ENCODE assay signal across 10 cellular contexts in the genomic region with DNA sequence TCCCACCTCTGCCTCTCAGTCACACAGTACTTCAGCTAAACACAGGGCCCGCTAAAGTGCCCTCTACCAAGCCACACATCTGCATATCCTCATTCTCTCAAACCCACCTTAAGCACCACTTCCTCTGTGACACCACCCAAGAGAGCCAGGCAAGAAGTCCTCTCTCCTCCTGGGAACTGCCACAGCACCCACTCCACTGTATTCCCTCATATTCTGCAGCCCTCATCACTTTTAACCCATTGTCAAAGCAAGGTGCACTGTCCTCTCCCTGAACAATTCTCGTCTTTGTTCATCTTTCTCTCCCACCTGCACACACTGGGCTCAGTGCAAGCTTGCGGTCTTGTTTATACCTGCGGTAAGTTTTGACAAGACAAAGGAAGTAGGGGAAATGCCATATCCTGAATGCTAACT. TPM values are rescaled to one million over a fixed set of nuclear protein-coding genes. Genes with fewer than 3 reads are reported as not detected.
DNase-seq lines count a peak whose midpoint lies in the region; ATAC-seq and TF ChIP-seq lines count a peak whose summit lies in the region.
"Had no signal": no experiment of that assay in that cellular context is flagged by ENCODE, and none has a peak within 500 bp of the region (broad histone marks: within the 10 kb centered on the region; RNA-seq: fewer than 3 reads in every experiment).

No MANE protein-coding gene starts in this region.

- no peaks in the 10 kb centered on the region for H3K36me3 Mint-ChIP-seq in CD8-positive, alpha-beta T cell
- H3K36me3 Mint-ChIP-seq in activated T-cell treated with anti-CD3 and anti-CD28 coated beads, Interleukin-2, amount 50 U/mL, for 72 hours (ENCODE audit: insufficient read depth in 2 of 2): no peaks in the 10 kb centered on the region
- peaks cover 12% of the 10 kb centered on the region for H3K36me3 Mint-ChIP-seq in type B pancreatic cell

- peak overlapping the region; percentile 74 for H3K4me3 Mint-ChIP-seq in CD8-positive, alpha-beta T cell
- peak overlapping the region; percentile 30 to 32 for H3K4me3 Mint-ChIP-seq in activated T-cell treated with anti-CD3 and anti-CD28 coated beads, Interleukin-2, amount 50 U/mL, for 72 hours
- no peak overlapping the region for H3K4me3 Mint-ChIP-seq in type B pancreatic cell

- H3K4me3 ChIP-seq in CD8-positive, alpha-beta T cell (ENCODE audit: low read depth, low read length): peak overlapping the region; percentile 7
- H3K4me3 ChIP-seq in right atrium auricular region: no peak overlapping the region
- H3K4me3 ChIP-seq in effector memory CD4-positive, alpha-beta T cell (ENCODE audit: insufficient read depth, low read depth, low read length, poor library complexity, severe bottlenecking): no peak overlapping the region

- H3K9me3 ChIP-seq in CD8-positive, alpha-beta T cell (ENCODE audit: low read length): no peaks in the 10 kb centered on the region
- H3K9me3 ChIP-seq in right atrium auricular region: no peaks in the 10 kb centered on the region
- no peaks in the 10 kb centered on the region for H3K9me3 ChIP-seq in effector memory CD4-positive, alpha-beta T cell (ENCODE audit: control insufficient read depth, low read length)

- H3K27ac Mint-ChIP-seq in CD8-positive, alpha-beta T cell: peak overlapping the region; percentile 87
- no peak overlapping the region for H3K27ac Mint-ChIP-seq in activated T-cell treated with anti-CD3 and anti-CD28 coated beads, Interleukin-2, amount 50 U/mL, for 72 hours
- no peak overlapping the region for H3K27ac Mint-ChIP-seq in type B pancreatic cell

- H3K4me1 ChIP-seq in CD8-positive, alpha-beta T cell (ENCODE audit: insufficient read depth, low read length): peaks cover 37% of the 10 kb centered on the region
- H3K4me1 ChIP-seq in right atrium auricular region: peaks cover 0 to 55% of the 10 kb centered on the region in 2 donors
- no peaks in the 10 kb centered on the region for H3K4me1 ChIP-seq in effector memory CD4-positive, alpha-beta T cell (ENCODE audit: control insufficient read depth, insufficient read depth, low read length, poor library complexity, severe bottlenecking)

- H3K4me1 Mint-ChIP-seq in CD8-positive, alpha-beta T cell (ENCODE audit: low read depth): peaks cover 65% of the 10 kb centered on the region
- H3K4me1 Mint-ChIP-seq in activated T-cell treated with anti-CD3 and anti-CD28 coated beads, Interleukin-2, amount 50 U/mL, for 72 hours (ENCODE audit: low read depth): peaks cover 44% of the 10 kb centered on the region
- peaks cover 16% of the 10 kb centered on the region for H3K4me1 Mint-ChIP-seq in type B pancreatic cell (ENCODE audit: unreplicated experiment)

- no peak for TF ChIP-seq CTCF in CD8-positive, alpha-beta T cell (IDR thresholded peaks at IDR 0.05)
- TF ChIP-seq CTCF in right atrium auricular region (IDR thresholded peaks at IDR 0.05): no peak
- no peak for TF ChIP-seq CTCF in type B pancreatic cell (conservative IDR thresholded peaks at IDR 0.05)

- intact Hi-C loops in CD8-positive, alpha-beta T cell (cut with DNase I, micrococcal nuclease): loop anchor here in 1 of 2 experiments (5.0 kb wide), 1 partner anchor 34 kb away; no protein-coding TSS in a partner anchor

- no peaks in the 10 kb centered on the region for H3K27me3 Mint-ChIP-seq in CD8-positive, alpha-beta T cell (ENCODE audit: low read depth)
- H3K27me3 Mint-ChIP-seq in activated T-cell treated with anti-CD3 and anti-CD28 coated beads, Interleukin-2, amount 50 U/mL, for 72 hours (ENCODE audit: low read depth): no peaks in the 10 kb centered on the region
- no peaks in the 10 kb centered on the region for H3K27me3 Mint-ChIP-seq in type B pancreatic cell

- H3K27me3 ChIP-seq in CD8-positive, alpha-beta T cell (ENCODE audit: insufficient read depth, low read length): no peaks in the 10 kb centered on the region
- no peaks in the 10 kb centered on the region for H3K27me3 ChIP-seq in right atrium auricular region
- H3K27me3 ChIP-seq in effector memory CD4-positive, alpha-beta T cell (replicated peaks; ENCODE audit: control insufficient read depth, insufficient read depth, low read length, poor library complexity, severe bottlenecking): no peaks in the 10 kb centered on the region

- CTCF ChIA-PET in CD8-positive, alpha-beta T cell (lab: Charles Lee): interaction anchor here (1.2 to 5.6 kb wide), 2 partner anchors 14 to 31 kb away, joined by 4 to 31 read pairs; a partner anchor contains a TSS

- no peaks in the 10 kb centered on the region for H3K36me3 ChIP-seq in CD8-positive, alpha-beta T cell (ENCODE audit: insufficient read depth, low read length)
- no peaks in the 10 kb centered on the region for H3K36me3 ChIP-seq in right atrium auricular region
- H3K36me3 ChIP-seq in effector memory CD4-positive, alpha-beta T cell (ENCODE audit: control insufficient read depth, insufficient read depth, low read length): no peaks in the 10 kb centered on the region

- peak; percentile 77 for ATAC-seq in CD8-positive, alpha-beta T cell
- ATAC-seq in GM19438 (IDR thresholded peaks at IDR 0.05; ENCODE audit: low read depth, unreplicated experiment) (peak; percentile 55), HG03066 (IDR thresholded peaks at IDR 0.05; ENCODE audit: low read depth, unreplicated experiment) (peak; percentile 53)
- peak; percentile 73 to 77 for ATAC-seq in activated T-cell treated with anti-CD3 and anti-CD28 coated beads, Interleukin-2, amount 50 U/mL, for 72 hours (replicated peaks in 1 of 2)

- peak in 3 of 7 experiments; percentile 21 to 62 (median 24) for DNase-seq in CD8-positive, alpha-beta T cell
- peak in 1 of 2 donors; percentile 11 for DNase-seq in activated T-cell treated with anti-CD3 and anti-CD28 coated beads, Interleukin-2, amount 50 U/mL, for 72 hours
- DNase-seq in superior temporal gyrus (ENCODE audit: extremely low spot score): no peak
- DNase-seq in right atrium auricular region (ENCODE audit: low spot score): no peak
- DNase-seq in type B pancreatic cell (ENCODE audit: extremely low spot score, unreplicated experiment): no peak
- no peak for DNase-seq in effector memory CD4-positive, alpha-beta T cell
- DNase-seq: islet precursor cell, small intestine had no signal

- H3K27ac ChIP-seq in CD8-positive, alpha-beta T cell (ENCODE audit: low read depth, low read length): no peak overlapping the region
- H3K27ac ChIP-seq in right atrium auricular region: no peak overlapping the region
- no peak overlapping the region for H3K27ac ChIP-seq in effector memory CD4-positive, alpha-beta T cell (ENCODE audit: insufficient read depth, low read length, poor library complexity, severe bottlenecking)

- no peaks in the 10 kb centered on the region for H3K9me3 Mint-ChIP-seq in CD8-positive, alpha-beta T cell
- H3K9me3 Mint-ChIP-seq in activated T-cell treated with anti-CD3 and anti-CD28 coated beads, Interleukin-2, amount 50 U/mL, for 72 hours: no peaks in the 10 kb centered on the region
- H3K9me3 Mint-ChIP-seq in type B pancreatic cell: no peaks in the 10 kb centered on the region

- POLR2A ChIA-PET in CD8-positive, alpha-beta T cell (lab: Charles Lee): interaction anchor here (0.8 to 1.1 kb wide), 3 partner anchors 13 to 30 kb away, joined by 3 to 4 read pairs (median 3); a partner anchor contains a TSS

RNA-seq across cellular contexts. Expression of a gene that starts 13.6 kb away (rescaled TPM):
- 10 to 100 TPM; 23.2 to 23.5 TPM for total RNA-seq in CD8-positive, alpha-beta T cell
- 10 to 100 TPM; 16.7 to 17.4 TPM for total RNA-seq in activated T-cell treated with anti-CD3 and anti-CD28 coated beads, Interleukin-2, amount 50 U/mL, for 72 hours
- 10 to 100 TPM; 49.8 to 54.1 TPM for total RNA-seq in right atrium auricular region
- 45.8 and 68.6 TPM in 2 replicates for total RNA-seq in type B pancreatic cell (ENCODE audit: low replicate concordance)

RNA-seq across cellular contexts. Expression of a gene that starts 15.7 kb away (rescaled TPM):
- not detected for total RNA-seq in CD8-positive, alpha-beta T cell
- total RNA-seq in activated T-cell treated with anti-CD3 and anti-CD28 coated beads, Interleukin-2, amount 50 U/mL, for 72 hours: under 1 TPM; 0.19 to 0.46 TPM
- total RNA-seq in right atrium auricular region (under 1 TPM; 0.33 to 0.67 TPM), type B pancreatic cell (ENCODE audit: low replicate concordance) (2.6 and 4.4 TPM in 2 replicates)
